27 cellular contexts compared by ENCODE assay signal in the genomic region with DNA sequence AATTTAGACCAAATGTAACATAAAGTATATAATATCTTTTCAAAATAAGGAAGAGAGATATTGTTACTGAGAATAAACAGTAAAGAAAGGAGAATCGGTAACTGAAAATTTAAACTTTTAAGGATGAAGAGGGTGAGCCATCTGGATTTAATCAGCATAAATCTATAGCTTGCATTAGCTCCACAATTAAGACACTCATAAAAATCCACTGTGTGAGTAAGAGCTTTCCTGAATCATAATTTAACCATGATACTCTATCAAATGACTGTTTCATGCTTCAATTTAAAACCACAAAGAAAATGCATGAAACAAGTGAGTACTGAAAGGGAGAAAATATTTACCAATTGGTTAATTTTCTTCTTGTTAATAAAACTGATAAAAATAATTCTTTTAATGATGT.
DNase-seq lines count a peak whose midpoint lies in the region; ATAC-seq and TF ChIP-seq lines count a peak whose summit lies in the region.
"Had no signal": no experiment of that assay in that cellular context is flagged by ENCODE, and none has a peak within 500 bp of the region (broad histone marks: within the 10 kb centered on the region; RNA-seq: fewer than 3 reads in every experiment).

No MANE protein-coding gene starts in this region.

- H3K9me2 ChIP-seq in PC-3 (replicated peaks; ENCODE audit: low read length), result no peaks in the 10 kb centered on the region

- peaks cover 16% of the 10 kb centered on the region for H3K4me1 ChIP-seq in PC-3 (ENCODE audit: insufficient read depth, low read length)
- H3K4me1 ChIP-seq in fibroblast of lung (ENCODE audit: control insufficient read depth, extremely low read depth, insufficient read depth, low read length), result no peaks in the 10 kb centered on the region
- H3K4me1 ChIP-seq in smooth muscle cell (ENCODE audit: low read depth), result no peaks in the 10 kb centered on the region
- H3K4me1 ChIP-seq: BE2C, left lung, prostate gland, sigmoid colon, vagina had no signal

- H3K4me2 ChIP-seq in PC-3 (ENCODE audit: low read length) (no peak overlapping the region), fibroblast of lung (ENCODE audit: extremely low read depth, insufficient read depth, low read length) (no peak overlapping the region), smooth muscle cell (peak overlapping the region; percentile 13)

- H2AFZ ChIP-seq in PC-3 (ENCODE audit: low read length) (no peak overlapping the region), fibroblast of lung (ENCODE audit: low read length) (no peak overlapping the region), smooth muscle cell (ENCODE audit: low read depth) (no peak overlapping the region)

- TF ChIP-seq CTCF in PC-3 (conservative IDR thresholded peaks at IDR 0.05; ENCODE audit: low read depth, low read length) (no peak), fibroblast of lung (conservative IDR thresholded peaks at IDR 0.05 in 1 of 2, IDR thresholded peaks at IDR 0.05 in 1 of 2; ENCODE audit: low read depth in 1 of 2, low read length in 2 of 2) (no peak), smooth muscle cell (IDR thresholded peaks at IDR 0.05; ENCODE audit: borderline replicate concordance, insufficient read depth, poor library complexity, severe bottlenecking) (no peak)

- peak; percentile 81 for DNase-seq in EH (ENCODE audit: low read depth)
- DNase-seq in PC-3, result peak; percentile 16
- DNase-seq in fibroblast of lung (ENCODE audit: low read depth in 2 of 2), result peak; percentile 35 to 65
- DNase-seq in smooth muscle cell (lab: John Stamatoyannopoulos, UW; ENCODE audit: unreplicated experiment), result no peak
- DNase-seq in ureter (ENCODE audit: low spot score), result no peak
- DNase-seq in putamen (ENCODE audit: low spot score), result no peak
- no peak for DNase-seq in NCI-H2227 treated with DMSO at 0.1 percent for 48 hours (lab: John Stamatoyannopoulos, UW)
- DNase-seq: activated CD8-positive, alpha-beta T cell treated with anti-CD3 and anti-CD28 coated beads, Interleukin-2, amount 10 ng/mL, durations not matched to agents 7 days and 5 days; activated gamma-delta T cell treated with Interleukin-2 at 50 U/mL for 16 hours; activated T-cell treated with anti-CD3 and anti-CD28 coated beads for 4 hours; BE2C; effector CD4-positive, alpha-beta T cell; hypothalamus; left lung; NCI-H1092; NCI-H187 treated with DMSO at 0.1 percent for 48 hours; NCI-H774; sigmoid colon; stimulated activated CD4-positive, alpha-beta T cell treated with anti-CD3 and anti-CD28 coated beads, Interleukin-15, amount 100 ng/mL, for 24 hours; stimulated activated naive CD4-positive, alpha-beta T cell; T-helper 2 cell had no signal

- CTCF ChIA-PET in PC-3 (lab: Charles Lee), result interaction anchor here (0.7 kb wide), 1 partner anchor 947 kb away, joined by 3 read pairs; no protein-coding TSS in a partner anchor

- intact Hi-C loops in PC-3 (cut with micrococcal nuclease), result loop anchor here (5.0 kb wide), 2 partner anchors 73 to 613 kb away; no protein-coding TSS in a partner anchor

- WGBS in smooth muscle cell (ENCODE audit: low lambda C conversion rate), result 44% methylated on average over 1 of the region's 1 CpG

- POLR2A ChIA-PET in PC-3 (lab: Charles Lee; ENCODE audit: unreplicated experiment), result interaction anchor here (0.5 kb wide), 1 partner anchor 447 kb away, joined by 4 read pairs; no protein-coding TSS in a partner anchor

- H4K20me1 ChIP-seq in PC-3 (ENCODE audit: low read length), result no peaks in the 10 kb centered on the region
- no peaks in the 10 kb centered on the region for H4K20me1 ChIP-seq in fibroblast of lung (ENCODE audit: control insufficient read depth, extremely low read depth, insufficient read depth, low read length)
- H4K20me1 ChIP-seq in smooth muscle cell (ENCODE audit: low read depth), result no peaks in the 10 kb centered on the region

- no peaks in the 10 kb centered on the region for H3K36me3 ChIP-seq in PC-3 (ENCODE audit: low read depth, low read length)
- no peaks in the 10 kb centered on the region for H3K36me3 ChIP-seq in fibroblast of lung (ENCODE audit: control insufficient read depth, insufficient read depth, low read length)
- no peaks in the 10 kb centered on the region for H3K36me3 ChIP-seq in smooth muscle cell (ENCODE audit: low read depth)
- H3K36me3 ChIP-seq: BE2C, left lung, neutrophil, prostate gland, sigmoid colon, thoracic aorta, vagina had no signal

- no peak overlapping the region for H3K4me3 ChIP-seq in PC-3 (ENCODE audit: low read length)
- H3K4me3 ChIP-seq in fibroblast of lung (replicated peaks in 1 of 4; ENCODE audit: control extremely low read depth in 1 of 4, insufficient read depth in 1 of 4, low read depth in 3 of 4, low read length in 4 of 4), result no peak overlapping the region
- no peak overlapping the region for H3K4me3 ChIP-seq in smooth muscle cell
- H3K4me3 ChIP-seq: left lung, prostate gland, sigmoid colon, thoracic aorta, vagina had no signal

- H3K27ac ChIP-seq in PC-3 (ENCODE audit: low read length), result no peak overlapping the region
- H3K27ac ChIP-seq in fibroblast of lung (ENCODE audit: insufficient read depth, low read length), result no peak overlapping the region
- peak overlapping the region; percentile 13 for H3K27ac ChIP-seq in smooth muscle cell (ENCODE audit: low read depth)
- H3K27ac ChIP-seq: epithelial cell of prostate, left lung, neutrophil, prostate gland, sigmoid colon, thoracic aorta, vagina had no signal

- H3F3A ChIP-seq in PC-3 (ENCODE audit: low read length, unreplicated experiment), result no peaks in the 10 kb centered on the region
- H3F3A ChIP-seq in smooth muscle cell (ENCODE audit: low read depth), result no peaks in the 10 kb centered on the region

- H3K9ac ChIP-seq in PC-3 (ENCODE audit: low read length) (no peak overlapping the region), fibroblast of lung (ENCODE audit: insufficient read depth, low read length) (no peak overlapping the region), smooth muscle cell (ENCODE audit: low read depth) (no peak overlapping the region)

- BruUV-seq in PC-3 (replicated peaks; lab: Mats Ljungman, UMichigan), result no TSS peak

- H3K9me3 ChIP-seq in PC-3 (ENCODE audit: low read length) (no peaks in the 10 kb centered on the region), fibroblast of lung (ENCODE audit: control insufficient read depth, insufficient read depth, low read depth, low read length) (no peaks in the 10 kb centered on the region), smooth muscle cell (replicated peaks; ENCODE audit: low read depth) (no peaks in the 10 kb centered on the region)
- H3K9me3 ChIP-seq: BE2C, neutrophil, prostate gland, sigmoid colon, thoracic aorta, vagina had no signal

- H3K27me3 ChIP-seq in PC-3 (ENCODE audit: low read length) (no peaks in the 10 kb centered on the region), fibroblast of lung (ENCODE audit: control insufficient read depth, insufficient read depth, low read length) (no peaks in the 10 kb centered on the region), smooth muscle cell (ENCODE audit: low read depth) (no peaks in the 10 kb centered on the region)
- H3K27me3 ChIP-seq: BE2C, left lung, neutrophil, sigmoid colon, vagina had no signal

- ATAC-seq in PC-3 (no peak), HG02571 (IDR thresholded peaks at IDR 0.05; ENCODE audit: unreplicated experiment) (no peak)
- ATAC-seq: activated CD8-positive, alpha-beta T cell treated with anti-CD3 and anti-CD28 coated beads, Interleukin-2, amount 10 ng/mL, durations not matched to agents 7 days and 5 days; left lung had no signal

- no peaks in the 10 kb centered on the region for H3K79me2 ChIP-seq in PC-3 (ENCODE audit: low read length)
- no peaks in the 10 kb centered on the region for H3K79me2 ChIP-seq in fibroblast of lung (ENCODE audit: control insufficient read depth, insufficient read depth, low read length)
- H3K79me2 ChIP-seq in smooth muscle cell (ENCODE audit: low read depth), result no peaks in the 10 kb centered on the region

Comparison
In these comparisons a context has a peak if more than half of its experiments do, and no peak if none do; other contexts are left out.
1. DNase-seq: peak in EH (single experiment), PC-3 (single experiment) and fibroblast of lung (2 of 2); none in smooth muscle cell (single experiment), ureter (single experiment), putamen (single experiment) and NCI-H2227 treated with DMSO at 0.1 percent for 48 hours (single experiment).